In the genomic region with DNA sequence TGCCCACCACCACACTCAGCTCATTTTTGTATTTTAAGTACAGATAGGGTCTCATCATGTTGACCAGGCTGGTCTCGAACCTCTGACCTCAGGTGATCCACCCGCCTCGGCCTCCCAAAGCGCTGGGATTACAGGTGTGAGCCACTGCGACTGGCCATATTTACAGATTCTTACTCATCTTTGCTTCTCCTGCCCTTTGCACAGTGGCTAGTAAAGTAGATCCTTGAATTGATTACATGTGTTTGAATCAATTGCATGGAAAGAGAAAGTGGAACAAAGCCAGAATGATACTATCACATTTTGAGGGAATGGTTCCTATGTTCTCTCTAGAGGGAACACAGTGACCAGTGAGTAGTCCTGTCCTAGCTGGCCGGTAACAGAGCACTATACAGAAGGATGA, we compare ENCODE assay signal across 7 cellular contexts.
"Had no signal": no experiment of that assay in that cellular context is flagged by ENCODE, and none has a peak within 500 bp of the region (broad histone marks: within the 10 kb centered on the region; RNA-seq: fewer than 3 reads in every experiment).

No MANE protein-coding gene starts in this region.

- ATAC-seq: HepG2, K562 had no signal

- H3K27ac ChIP-seq: HL-60 had no signal

- H3K27ac Mint-ChIP-seq: IgD-negative memory B cell had no signal

- H3K4me3 Mint-ChIP-seq: IgD-negative memory B cell had no signal

- FAIRE-seq: HepG2, HTR-8/SVneo, K562 had no signal

- H3K4me3 ChIP-seq: K562 had no signal

- DNase-seq: IMR-90, KBM-7 had no signal

- H3K36me3 Mint-ChIP-seq: IgD-negative memory B cell had no signal

- H3K4me1 Mint-ChIP-seq: IgD-negative memory B cell had no signal
